In the genomic region with DNA sequence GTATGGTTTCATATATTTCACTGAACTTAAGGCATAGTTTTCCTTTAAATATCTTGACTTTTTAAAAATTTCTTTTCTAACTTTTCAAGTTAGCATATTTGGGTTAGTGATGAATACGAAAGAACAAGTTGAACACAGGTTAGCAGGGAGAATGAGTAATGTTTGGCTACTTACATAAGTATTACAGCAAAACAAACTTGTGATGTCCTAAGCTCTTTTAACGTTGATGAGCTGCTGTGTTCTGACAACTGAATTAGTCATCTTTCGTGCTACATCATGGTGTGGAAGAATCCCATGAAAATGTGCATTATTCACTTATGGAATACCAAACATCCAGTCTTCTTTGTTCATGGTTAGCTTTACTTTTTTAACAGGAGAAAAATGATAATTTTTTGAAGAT, we compare ENCODE assay signal across 25 cellular contexts. TPM values are rescaled to one million over a fixed set of nuclear protein-coding genes. Genes with fewer than 3 reads are reported as not detected.
DNase-seq lines count a peak whose midpoint lies in the region; ATAC-seq and TF ChIP-seq lines count a peak whose summit lies in the region.
"Had no signal": no experiment of that assay in that cellular context is flagged by ENCODE, and none has a peak within 500 bp of the region (broad histone marks: within the 10 kb centered on the region; RNA-seq: fewer than 3 reads in every experiment).

No MANE protein-coding gene starts in this region.

- no peak overlapping the region for H3K27ac Mint-ChIP-seq in WTC11
- H3K27ac Mint-ChIP-seq in stimulated activated naive CD8-positive, alpha-beta T cell treated with anti-CD3 and anti-CD28 coated beads, Interleukin-15, amount 100 ng/mL, for 72 hours = no peak overlapping the region
- H3K27ac Mint-ChIP-seq: activated B cell treated with CpG ODN at 0.5 μM for 24 hours; activated T-helper 1 cell treated with anti-CD3 and anti-CD28 coated beads, Interleukin-12 subunit alpha, Interleukin-12 subunit beta, Interleukin-2, Interleukin-4 antibody, amounts not matched to agents 30 ng/mL and 10 ng/mL and 1 ng/mL, durations not matched to agents 14 hours and 24 hours and 36 hours; immature natural killer cell; progenitor cell of endocrine pancreas had no signal

- DNase-seq in HT1080 (ENCODE audit: low read depth) (peak; percentile 15), mammary epithelial cell (peak; percentile 69), inferior parietal cortex (ENCODE audit: extremely low spot score) (peak; percentile 39), smooth muscle cell (lab: John Stamatoyannopoulos, UW; ENCODE audit: unreplicated experiment) (no peak), WTC11 (ENCODE audit: low spot score) (no peak), substantia nigra (lab: John Stamatoyannopoulos, UW) (no peak), 8988T (no peak)
- no peak for DNase-seq in stimulated activated naive CD8-positive, alpha-beta T cell treated with anti-CD3 and anti-CD28 coated beads, Interleukin-15, amount 100 ng/mL, for 72 hours
- DNase-seq: activated B cell treated with CpG ODN at 0.5 μM for 24 hours; activated CD4-positive, alpha-beta T cell treated with anti-CD3 and anti-CD28 coated beads, Interleukin-2, amount 50 U/mL, for 4 hours; activated naive CD4-positive, alpha-beta T cell treated with anti-CD3 and anti-CD28 coated beads, Interleukin-2, amount 50 U/mL, for 16 hours; DMS79; dorsolateral prefrontal cortex; immature natural killer cell; IMR-90; mucosa of descending colon; NCI-H1417; NCI-H2107; NCI-H446 treated with DMSO at 0.1 percent for 48 hours; SHP77 treated with DMSO at 0.1 percent for 48 hours; upper lobe of right lung had no signal

- H3K9ac ChIP-seq in mammary epithelial cell (ENCODE audit: insufficient read depth, low read length) = no peak overlapping the region
- no peak overlapping the region for H3K9ac ChIP-seq in smooth muscle cell (ENCODE audit: low read depth)

- H3K27ac ChIP-seq in mammary epithelial cell (ENCODE audit: insufficient read depth, low read depth, low read length) (no peak overlapping the region), smooth muscle cell (ENCODE audit: low read depth) (no peak overlapping the region), substantia nigra (ENCODE audit: low read depth, low read length, poor library complexity, severe bottlenecking) (no peak overlapping the region)
- H3K27ac ChIP-seq: hepatocyte, upper lobe of right lung had no signal

- ATAC-seq in WTC11 = no peak
- ATAC-seq in stimulated activated naive CD8-positive, alpha-beta T cell treated with anti-CD3 and anti-CD28 coated beads, Interleukin-15, amount 100 ng/mL, for 72 hours = no peak
- ATAC-seq: mucosa of descending colon, upper lobe of right lung had no signal

- H3K4me2 ChIP-seq in mammary epithelial cell (ENCODE audit: insufficient read depth, low read depth, low read length) (no peak overlapping the region), smooth muscle cell (peak overlapping the region; percentile 0)
- H3K4me2 ChIP-seq: hepatocyte had no signal

- dilution Hi-C loops in mammary epithelial cell (cut with HindIII; ENCODE audit: low sequenced_read_pairs) = no loop called here

- intact Hi-C loops in mammary epithelial cell (cut with micrococcal nuclease) = no loop called here

- H3K4me1 ChIP-seq in mammary epithelial cell (ENCODE audit: insufficient read depth, low read length) = no peaks in the 10 kb centered on the region
- H3K4me1 ChIP-seq in smooth muscle cell (ENCODE audit: low read depth) = no peaks in the 10 kb centered on the region
- H3K4me1 ChIP-seq: upper lobe of right lung had no signal

- no peaks in the 10 kb centered on the region for H3K9me3 ChIP-seq in mammary epithelial cell (replicated peaks; ENCODE audit: insufficient read depth, low read length)
- H3K9me3 ChIP-seq in smooth muscle cell (replicated peaks; ENCODE audit: low read depth) = no peaks in the 10 kb centered on the region
- H3K9me3 ChIP-seq: mucosa of descending colon, upper lobe of right lung had no signal

- no peak overlapping the region for H3K4me3 ChIP-seq in mammary epithelial cell (replicated peaks in 1 of 3; ENCODE audit: insufficient read depth in 1 of 3, low read depth in 2 of 3, low read length in 3 of 3)
- no peak overlapping the region for H3K4me3 ChIP-seq in smooth muscle cell
- H3K4me3 ChIP-seq: dorsolateral prefrontal cortex, hepatocyte, mucosa of descending colon, upper lobe of right lung had no signal

- H3K4me3 Mint-ChIP-seq in WTC11 = no peak overlapping the region
- no peak overlapping the region for H3K4me3 Mint-ChIP-seq in stimulated activated naive CD8-positive, alpha-beta T cell treated with anti-CD3 and anti-CD28 coated beads, Interleukin-15, amount 100 ng/mL, for 72 hours
- H3K4me3 Mint-ChIP-seq: activated B cell treated with CpG ODN at 0.5 μM for 24 hours; activated T-helper 1 cell treated with anti-CD3 and anti-CD28 coated beads, Interleukin-12 subunit alpha, Interleukin-12 subunit beta, Interleukin-2, Interleukin-4 antibody, amounts not matched to agents 30 ng/mL and 10 ng/mL and 1 ng/mL, durations not matched to agents 14 hours and 24 hours and 36 hours; immature natural killer cell had no signal

- no TSS peak for BruUV-seq in mammary epithelial cell (replicated peaks; lab: Mats Ljungman, UMichigan)

- no peak for TF ChIP-seq CTCF in mammary epithelial cell (conservative IDR thresholded peaks at IDR 0.05 in 1 of 2, IDR thresholded peaks at IDR 0.05 in 1 of 2; ENCODE audit: extremely low read depth in 1 of 2, insufficient read depth in 1 of 2, low read depth in 1 of 2, low read length in 2 of 2)
- TF ChIP-seq CTCF in smooth muscle cell (IDR thresholded peaks at IDR 0.05; ENCODE audit: borderline replicate concordance, insufficient read depth, poor library complexity, severe bottlenecking) = no peak
- TF ChIP-seq CTCF in WTC11 (IDR thresholded peaks at IDR 0.05) = no peak

- peaks cover 13% of the 10 kb centered on the region for H3K36me3 Mint-ChIP-seq in WTC11

- H3K36me3 ChIP-seq in mammary epithelial cell (ENCODE audit: insufficient read depth, low read length) = no peaks in the 10 kb centered on the region
- no peaks in the 10 kb centered on the region for H3K36me3 ChIP-seq in smooth muscle cell (ENCODE audit: low read depth)
- H3K36me3 ChIP-seq: upper lobe of right lung had no signal

- POLR2A ChIA-PET in WTC11 (lab: Charles Lee) = no interaction called here

- in situ Hi-C loops in mammary epithelial cell (cut with MboI; ENCODE audit: low sequenced_read_pairs in 2 of 2) = no loop called here

- H4K20me1 ChIP-seq in mammary epithelial cell (ENCODE audit: insufficient read depth, low read length) (no peaks in the 10 kb centered on the region), smooth muscle cell (ENCODE audit: low read depth) (no peaks in the 10 kb centered on the region)

- WGBS in mammary epithelial cell (ENCODE audit: low coverage, missing lambda C conversion rate) = 31% methylated on average over 3 of the region's 3 CpGs
- 33% methylated on average over 3 of the region's 3 CpGs for WGBS in smooth muscle cell (ENCODE audit: low lambda C conversion rate)

- H3K27me3 ChIP-seq in mammary epithelial cell (ENCODE audit: insufficient read depth, low read length) = no peaks in the 10 kb centered on the region
- peaks cover 6% of the 10 kb centered on the region for H3K27me3 ChIP-seq in smooth muscle cell (ENCODE audit: low read depth)
- H3K27me3 ChIP-seq: dorsolateral prefrontal cortex, hepatocyte, upper lobe of right lung had no signal

- CTCF ChIA-PET in mammary epithelial cell (lab: Charles Lee; ENCODE audit: low non-redundant PET) (no interaction called here), WTC11 (lab: Charles Lee) (no interaction called here)

- H3K9me3 Mint-ChIP-seq in WTC11 = peaks cover 23% of the 10 kb centered on the region
- peaks cover 4 to 20% of the 10 kb centered on the region in 2 donors for H3K9me3 Mint-ChIP-seq in stimulated activated naive CD8-positive, alpha-beta T cell treated with anti-CD3 and anti-CD28 coated beads, Interleukin-15, amount 100 ng/mL, for 72 hours
- H3K9me3 Mint-ChIP-seq: activated B cell treated with CpG ODN at 0.5 μM for 24 hours; activated T-helper 1 cell treated with anti-CD3 and anti-CD28 coated beads, Interleukin-12 subunit alpha, Interleukin-12 subunit beta, Interleukin-2, Interleukin-4 antibody, amounts not matched to agents 30 ng/mL and 10 ng/mL and 1 ng/mL, durations not matched to agents 14 hours and 24 hours and 36 hours had no signal

- H2AFZ ChIP-seq in mammary epithelial cell (ENCODE audit: low read depth, low read length) = no peak overlapping the region
- H2AFZ ChIP-seq in smooth muscle cell (ENCODE audit: low read depth) = no peak overlapping the region
- H2AFZ ChIP-seq: hepatocyte had no signal

- no peaks in the 10 kb centered on the region for H3K79me2 ChIP-seq in mammary epithelial cell (ENCODE audit: insufficient read depth, low read length)
- H3K79me2 ChIP-seq in smooth muscle cell (ENCODE audit: low read depth) = no peaks in the 10 kb centered on the region
- H3K79me2 ChIP-seq: hepatocyte had no signal

- H3F3A ChIP-seq in smooth muscle cell (ENCODE audit: low read depth) = no peaks in the 10 kb centered on the region

- H3K27me3 Mint-ChIP-seq in WTC11 (ENCODE audit: low read depth) = no peaks in the 10 kb centered on the region
- no peaks in the 10 kb centered on the region for H3K27me3 Mint-ChIP-seq in stimulated activated naive CD8-positive, alpha-beta T cell treated with anti-CD3 and anti-CD28 coated beads, Interleukin-15, amount 100 ng/mL, for 72 hours
- H3K27me3 Mint-ChIP-seq: activated B cell treated with CpG ODN at 0.5 μM for 24 hours, progenitor cell of endocrine pancreas had no signal

- H3K4me1 Mint-ChIP-seq in WTC11 = no peaks in the 10 kb centered on the region; the same call in 1 of the 2 replicates
- no peaks in the 10 kb centered on the region for H3K4me1 Mint-ChIP-seq in stimulated activated naive CD8-positive, alpha-beta T cell treated with anti-CD3 and anti-CD28 coated beads, Interleukin-15, amount 100 ng/mL, for 72 hours
- H3K4me1 Mint-ChIP-seq: activated B cell treated with CpG ODN at 0.5 μM for 24 hours, immature natural killer cell had no signal

TF ChIP-seq in WTC11, 78 proteins besides CTCF, POLR2A, EP300 and RAD21 (continues in another document):
- TF ChIP-seq OVOL2 (CRISPR knock-in tag; IDR thresholded peaks at IDR 0.05; ENCODE audit: borderline replicate concordance) (no peak), IRF2 (CRISPR knock-in tag; IDR thresholded peaks at IDR 0.05; ENCODE audit: borderline replicate concordance, low read depth) (no peak), CREM (CRISPR knock-in tag; IDR thresholded peaks at IDR 0.05) (no peak), TEAD4 (CRISPR knock-in tag; IDR thresholded peaks at IDR 0.05) (no peak), RELA (CRISPR knock-in tag; IDR thresholded peaks at IDR 0.05; ENCODE audit: borderline replicate concordance) (no peak), JUN (CRISPR knock-in tag; IDR thresholded peaks at IDR 0.05) (no peak)

RNA-seq across cellular contexts. Expression of a gene that starts 36.3 kb away (rescaled TPM):
- not detected in 2 replicates for total RNA-seq in HT1080 (2014; rRNA removed; shearing (Covaris generic))
- polyA plus RNA-seq in HT1080 (2015; cell fraction: cytosol; rRNA removed) = not detected in 2 replicates
- not detected in 2 replicates for polyA plus RNA-seq in HT1080 (2015; cell fraction: nucleus; rRNA removed)
- total RNA-seq in mammary epithelial cell (not detected), smooth muscle cell (5.4 and 8.3 TPM in 2 replicates), WTC11 (2021) (0.09 TPM in 1 of 3 replicates, not detected in the others)
- polyA plus RNA-seq in mammary epithelial cell (not detected), smooth muscle cell (4.7 and 4.8 TPM in 2 replicates)
- not detected for polyA minus RNA-seq in mammary epithelial cell
- total RNA-seq: activated B cell treated with CpG ODN at 0.5 μM for 24 hours; activated T-helper 1 cell treated with anti-CD3 and anti-CD28 coated beads, Interleukin-12 subunit alpha, Interleukin-12 subunit beta, Interleukin-2, Interleukin-4 antibody, amounts not matched to agents 30 ng/mL and 10 ng/mL and 1 ng/mL, durations not matched to agents 14 hours and 24 hours and 36 hours; H1; IMR-90 had no signal
- polyA plus RNA-seq: H1, immature natural killer cell, IMR-90 had no signal

Comparison
In these comparisons a context has a peak if more than half of its experiments do, and no peak if none do; other contexts are left out.
1. DNase-seq: peak in HT1080 (single experiment), mammary epithelial cell (single experiment) and inferior parietal cortex (single experiment); none in smooth muscle cell (single experiment), WTC11 (single experiment), substantia nigra (0 of 49), stimulated activated naive CD8-positive, alpha-beta T cell treated with anti-CD3 and anti-CD28 coated beads, Interleukin-15, amount 100 ng/mL, for 72 hours (0 of 2) and 8988T (single experiment).